Comparison of ENCODE assay signal across 21 cellular contexts in genomic region chr5:123265551-123265950, GRCh38.
"Had no signal": no experiment of that assay in that cellular context is flagged by ENCODE, and none has a peak within 500 bp of the region (broad histone marks: within the 10 kb centered on the region; RNA-seq: fewer than 3 reads in every experiment).

No MANE protein-coding gene starts in this region.

- ATAC-seq: activated naive CD4-positive, alpha-beta T cell treated with anti-CD3 and anti-CD28 coated beads, Interleukin-2, amount 50 U/mL, for 72 hours; naive thymus-derived CD4-positive, alpha-beta T cell; right cardiac atrium; stimulated activated effector memory CD8-positive, alpha-beta T cell treated with anti-CD3 and anti-CD28 coated beads, Interleukin-12 subunit alpha, Interleukin-12 subunit beta, amount 100 ng/mL, for 72 hours; upper lobe of right lung had no signal

- DNase-seq: activated CD4-positive, alpha-beta T cell treated with anti-CD3 and anti-CD28 coated beads for 1 hour; activated CD8-positive, alpha-beta memory T cell treated with anti-CD3 and anti-CD28 coated beads for 24 hours; activated CD8-positive, alpha-beta memory T cell treated with anti-CD3 and anti-CD28 coated beads, Interleukin-2, amount 50 U/mL, for 48 hours; activated gamma-delta T cell; activated T-cell treated with anti-CD3 and anti-CD28 coated beads, Interleukin-2, amount 50 U/mL, for 48 hours; amygdala; caudate nucleus; dorsolateral prefrontal cortex; endodermal cell; immature natural killer cell; mesenchymal stem cell; naive thymus-derived CD4-positive, alpha-beta T cell; right cardiac atrium; small intestine; stimulated activated CD4-positive, alpha-beta T cell treated with anti-CD3 and anti-CD28 coated beads, Interleukin-4, amount 100 ng/mL, for 1 hour; testis; upper lobe of right lung; WERI-Rb-1 had no signal

- H3K27me3 ChIP-seq: testis, upper lobe of right lung had no signal

- H3K4me1 ChIP-seq: prostate gland, testis, upper lobe of right lung had no signal

- H3K9me3 ChIP-seq: prostate gland, testis, upper lobe of right lung had no signal

- H3K36me3 ChIP-seq: prostate gland, upper lobe of right lung, WERI-Rb-1 had no signal

- H3K4me3 ChIP-seq: dorsolateral prefrontal cortex, prostate gland, testis, upper lobe of right lung had no signal

- H3K27ac ChIP-seq: dorsolateral prefrontal cortex, prostate gland, testis, upper lobe of right lung, WERI-Rb-1 had no signal
